1 cellular context compared by ENCODE assay signal in the genomic region with DNA sequence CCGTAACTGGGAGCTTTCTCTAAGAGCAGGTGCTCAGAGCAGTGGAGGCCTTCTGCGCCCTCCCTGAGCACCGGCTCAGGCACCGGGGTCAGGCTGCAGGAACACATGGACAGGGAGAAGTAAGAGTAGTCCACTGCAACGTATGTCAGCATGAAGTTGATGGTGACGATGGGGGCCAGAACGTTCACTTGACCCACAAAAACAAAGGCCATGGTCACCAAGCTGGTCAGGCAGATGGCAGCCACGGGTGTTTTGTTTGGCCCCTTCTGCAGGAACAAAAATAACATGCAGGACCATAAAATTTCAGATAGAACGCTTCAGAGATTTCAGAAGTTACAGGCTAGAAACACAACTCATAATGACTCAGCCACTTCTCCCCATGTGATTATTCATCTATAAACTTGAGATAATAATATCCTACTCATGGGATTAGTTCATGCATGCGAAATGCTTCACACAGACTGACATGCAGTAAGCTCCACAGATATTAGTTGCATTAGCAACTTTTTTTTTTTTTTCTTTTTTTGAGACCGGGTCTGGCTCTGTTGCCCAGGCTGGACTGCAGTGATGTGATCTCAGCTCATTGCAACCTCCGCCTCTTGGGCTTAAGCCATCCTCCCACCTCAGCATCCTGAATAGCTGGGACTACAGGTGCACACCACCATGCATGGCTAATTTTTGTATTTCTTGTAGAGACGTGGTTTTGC.
TF ChIP-seq lines count a peak whose summit lies in the region.

No MANE protein-coding gene starts in this region.

TF ChIP-seq in GM12878, 131 proteins besides CTCF, POLR2A, EP300 and RAD21 (continued from another document and continues in another):
- TF ChIP-seq, protein P1, sequence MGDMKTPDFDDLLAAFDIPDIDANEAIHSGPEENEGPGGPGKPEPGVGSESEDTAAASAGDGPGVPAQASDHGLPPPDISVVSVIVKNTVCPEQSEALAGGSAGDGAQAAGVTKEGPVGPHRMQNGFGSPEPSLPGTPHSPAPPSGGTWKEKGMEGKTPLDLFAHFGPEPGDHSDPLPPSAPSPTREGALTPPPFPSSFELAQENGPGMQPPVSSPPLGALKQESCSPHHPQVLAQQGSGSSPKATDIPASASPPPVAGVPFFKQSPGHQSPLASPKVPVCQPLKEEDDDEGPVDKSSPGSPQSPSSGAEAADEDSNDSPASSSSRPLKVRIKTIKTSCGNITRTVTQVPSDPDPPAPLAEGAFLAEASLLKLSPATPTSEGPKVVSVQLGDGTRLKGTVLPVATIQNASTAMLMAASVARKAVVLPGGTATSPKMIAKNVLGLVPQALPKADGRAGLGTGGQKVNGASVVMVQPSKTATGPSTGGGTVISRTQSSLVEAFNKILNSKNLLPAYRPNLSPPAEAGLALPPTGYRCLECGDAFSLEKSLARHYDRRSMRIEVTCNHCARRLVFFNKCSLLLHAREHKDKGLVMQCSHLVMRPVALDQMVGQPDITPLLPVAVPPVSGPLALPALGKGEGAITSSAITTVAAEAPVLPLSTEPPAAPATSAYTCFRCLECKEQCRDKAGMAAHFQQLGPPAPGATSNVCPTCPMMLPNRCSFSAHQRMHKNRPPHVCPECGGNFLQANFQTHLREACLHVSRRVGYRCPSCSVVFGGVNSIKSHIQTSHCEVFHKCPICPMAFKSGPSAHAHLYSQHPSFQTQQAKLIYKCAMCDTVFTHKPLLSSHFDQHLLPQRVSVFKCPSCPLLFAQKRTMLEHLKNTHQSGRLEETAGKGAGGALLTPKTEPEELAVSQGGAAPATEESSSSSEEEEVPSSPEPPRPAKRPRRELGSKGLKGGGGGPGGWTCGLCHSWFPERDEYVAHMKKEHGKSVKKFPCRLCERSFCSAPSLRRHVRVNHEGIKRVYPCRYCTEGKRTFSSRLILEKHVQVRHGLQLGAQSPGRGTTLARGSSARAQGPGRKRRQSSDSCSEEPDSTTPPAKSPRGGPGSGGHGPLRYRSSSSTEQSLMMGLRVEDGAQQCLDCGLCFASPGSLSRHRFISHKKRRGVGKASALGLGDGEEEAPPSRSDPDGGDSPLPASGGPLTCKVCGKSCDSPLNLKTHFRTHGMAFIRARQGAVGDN (IDR thresholded peaks at IDR 0.05): no peak; the same call in 1 of the 2 replicates
- TF ChIP-seq, protein P2, sequence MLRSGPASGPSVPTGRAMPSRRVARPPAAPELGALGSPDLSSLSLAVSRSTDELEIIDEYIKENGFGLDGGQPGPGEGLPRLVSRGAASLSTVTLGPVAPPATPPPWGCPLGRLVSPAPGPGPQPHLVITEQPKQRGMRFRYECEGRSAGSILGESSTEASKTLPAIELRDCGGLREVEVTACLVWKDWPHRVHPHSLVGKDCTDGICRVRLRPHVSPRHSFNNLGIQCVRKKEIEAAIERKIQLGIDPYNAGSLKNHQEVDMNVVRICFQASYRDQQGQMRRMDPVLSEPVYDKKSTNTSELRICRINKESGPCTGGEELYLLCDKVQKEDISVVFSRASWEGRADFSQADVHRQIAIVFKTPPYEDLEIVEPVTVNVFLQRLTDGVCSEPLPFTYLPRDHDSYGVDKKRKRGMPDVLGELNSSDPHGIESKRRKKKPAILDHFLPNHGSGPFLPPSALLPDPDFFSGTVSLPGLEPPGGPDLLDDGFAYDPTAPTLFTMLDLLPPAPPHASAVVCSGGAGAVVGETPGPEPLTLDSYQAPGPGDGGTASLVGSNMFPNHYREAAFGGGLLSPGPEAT (IDR thresholded peaks at IDR 0.05; ENCODE audit: low read depth): peak; percentile 61
- TF ChIP-seq ZNF622 (IDR thresholded peaks at IDR 0.05): no peak
- TF ChIP-seq BACH1 (IDR thresholded peaks at IDR 0.05; ENCODE audit: borderline replicate concordance): peak; percentile 48; the same call in 1 of the 2 replicates
- no peak for TF ChIP-seq POLR2AphosphoS5 (IDR thresholded peaks at IDR 0.05; ENCODE audit: low read length)
- no peak for TF ChIP-seq NFXL1 (IDR thresholded peaks at IDR 0.05; ENCODE audit: borderline replicate concordance)
- TF ChIP-seq MEF2A (IDR thresholded peaks at IDR 0.05; ENCODE audit: insufficient read depth, low read depth, low read length): peak; percentile 89
- TF ChIP-seq, protein P3, sequence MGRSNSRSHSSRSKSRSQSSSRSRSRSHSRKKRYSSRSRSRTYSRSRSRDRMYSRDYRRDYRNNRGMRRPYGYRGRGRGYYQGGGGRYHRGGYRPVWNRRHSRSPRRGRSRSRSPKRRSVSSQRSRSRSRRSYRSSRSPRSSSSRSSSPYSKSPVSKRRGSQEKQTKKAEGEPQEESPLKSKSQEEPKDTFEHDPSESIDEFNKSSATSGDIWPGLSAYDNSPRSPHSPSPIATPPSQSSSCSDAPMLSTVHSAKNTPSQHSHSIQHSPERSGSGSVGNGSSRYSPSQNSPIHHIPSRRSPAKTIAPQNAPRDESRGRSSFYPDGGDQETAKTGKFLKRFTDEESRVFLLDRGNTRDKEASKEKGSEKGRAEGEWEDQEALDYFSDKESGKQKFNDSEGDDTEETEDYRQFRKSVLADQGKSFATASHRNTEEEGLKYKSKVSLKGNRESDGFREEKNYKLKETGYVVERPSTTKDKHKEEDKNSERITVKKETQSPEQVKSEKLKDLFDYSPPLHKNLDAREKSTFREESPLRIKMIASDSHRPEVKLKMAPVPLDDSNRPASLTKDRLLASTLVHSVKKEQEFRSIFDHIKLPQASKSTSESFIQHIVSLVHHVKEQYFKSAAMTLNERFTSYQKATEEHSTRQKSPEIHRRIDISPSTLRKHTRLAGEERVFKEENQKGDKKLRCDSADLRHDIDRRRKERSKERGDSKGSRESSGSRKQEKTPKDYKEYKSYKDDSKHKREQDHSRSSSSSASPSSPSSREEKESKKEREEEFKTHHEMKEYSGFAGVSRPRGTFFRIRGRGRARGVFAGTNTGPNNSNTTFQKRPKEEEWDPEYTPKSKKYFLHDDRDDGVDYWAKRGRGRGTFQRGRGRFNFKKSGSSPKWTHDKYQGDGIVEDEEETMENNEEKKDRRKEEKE (IDR thresholded peaks at IDR 0.05): no peak
- no peak for TF ChIP-seq PAX8 (IDR thresholded peaks at IDR 0.05)
- no peak for TF ChIP-seq SUPT20H (IDR thresholded peaks at IDR 0.05; ENCODE audit: borderline replicate concordance, control insufficient read depth, low read depth, low read length)
- TF ChIP-seq CEBPB (IDR thresholded peaks at IDR 0.05; ENCODE audit: borderline replicate concordance in 1 of 2, low read depth in 2 of 2, low read length in 2 of 2): no peak
- peak; percentile 42; the same call in 1 of the 2 replicates for TF ChIP-seq RAD51 (IDR thresholded peaks at IDR 0.05)
- TF ChIP-seq ZBED1 (IDR thresholded peaks at IDR 0.05; ENCODE audit: borderline replicate concordance): peak; percentile 89; the same call in 1 of the 2 replicates
- TF ChIP-seq, protein P4, sequence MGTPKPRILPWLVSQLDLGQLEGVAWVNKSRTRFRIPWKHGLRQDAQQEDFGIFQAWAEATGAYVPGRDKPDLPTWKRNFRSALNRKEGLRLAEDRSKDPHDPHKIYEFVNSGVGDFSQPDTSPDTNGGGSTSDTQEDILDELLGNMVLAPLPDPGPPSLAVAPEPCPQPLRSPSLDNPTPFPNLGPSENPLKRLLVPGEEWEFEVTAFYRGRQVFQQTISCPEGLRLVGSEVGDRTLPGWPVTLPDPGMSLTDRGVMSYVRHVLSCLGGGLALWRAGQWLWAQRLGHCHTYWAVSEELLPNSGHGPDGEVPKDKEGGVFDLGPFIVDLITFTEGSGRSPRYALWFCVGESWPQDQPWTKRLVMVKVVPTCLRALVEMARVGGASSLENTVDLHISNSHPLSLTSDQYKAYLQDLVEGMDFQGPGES (IDR thresholded peaks at IDR 0.05): no peak
- TF ChIP-seq EGR1 (IDR thresholded peaks at IDR 0.05; ENCODE audit: borderline replicate concordance in 1 of 2, low read depth in 2 of 2, low read length in 2 of 2): no peak
- TF ChIP-seq MYC (IDR thresholded peaks at IDR 0.05; ENCODE audit: insufficient read depth, insufficient read length, insufficient replicate concordance, low read length, severe bottlenecking): no peak
- TF ChIP-seq, protein P5, sequence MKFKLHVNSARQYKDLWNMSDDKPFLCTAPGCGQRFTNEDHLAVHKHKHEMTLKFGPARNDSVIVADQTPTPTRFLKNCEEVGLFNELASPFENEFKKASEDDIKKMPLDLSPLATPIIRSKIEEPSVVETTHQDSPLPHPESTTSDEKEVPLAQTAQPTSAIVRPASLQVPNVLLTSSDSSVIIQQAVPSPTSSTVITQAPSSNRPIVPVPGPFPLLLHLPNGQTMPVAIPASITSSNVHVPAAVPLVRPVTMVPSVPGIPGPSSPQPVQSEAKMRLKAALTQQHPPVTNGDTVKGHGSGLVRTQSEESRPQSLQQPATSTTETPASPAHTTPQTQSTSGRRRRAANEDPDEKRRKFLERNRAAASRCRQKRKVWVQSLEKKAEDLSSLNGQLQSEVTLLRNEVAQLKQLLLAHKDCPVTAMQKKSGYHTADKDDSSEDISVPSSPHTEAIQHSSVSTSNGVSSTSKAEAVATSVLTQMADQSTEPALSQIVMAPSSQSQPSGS (IDR thresholded peaks at IDR 0.05; ENCODE audit: low read length): peak; percentile 87
- TF ChIP-seq IKZF1 (conservative IDR thresholded peaks at IDR 0.05): peak; percentile 36; the same call in 1 of the 2 replicates
- no peak for TF ChIP-seq YBX1 (IDR thresholded peaks at IDR 0.05)
- peak; percentile 93 for TF ChIP-seq NFIC (IDR thresholded peaks at IDR 0.05; ENCODE audit: low read depth, low read length)
- no peak for TF ChIP-seq RB1 (IDR thresholded peaks at IDR 0.05; ENCODE audit: borderline replicate concordance)
- TF ChIP-seq MXI1 (IDR thresholded peaks at IDR 0.05; ENCODE audit: low read depth, low read length): no peak
- TF ChIP-seq, protein P6, sequence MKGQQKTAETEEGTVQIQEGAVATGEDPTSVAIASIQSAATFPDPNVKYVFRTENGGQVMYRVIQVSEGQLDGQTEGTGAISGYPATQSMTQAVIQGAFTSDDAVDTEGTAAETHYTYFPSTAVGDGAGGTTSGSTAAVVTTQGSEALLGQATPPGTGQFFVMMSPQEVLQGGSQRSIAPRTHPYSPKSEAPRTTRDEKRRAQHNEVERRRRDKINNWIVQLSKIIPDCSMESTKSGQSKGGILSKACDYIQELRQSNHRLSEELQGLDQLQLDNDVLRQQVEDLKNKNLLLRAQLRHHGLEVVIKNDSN (IDR thresholded peaks at IDR 0.05; ENCODE audit: borderline replicate concordance, extremely low read length, insufficient read depth, low read depth, low read length): no peak
- TF ChIP-seq, protein P7, sequence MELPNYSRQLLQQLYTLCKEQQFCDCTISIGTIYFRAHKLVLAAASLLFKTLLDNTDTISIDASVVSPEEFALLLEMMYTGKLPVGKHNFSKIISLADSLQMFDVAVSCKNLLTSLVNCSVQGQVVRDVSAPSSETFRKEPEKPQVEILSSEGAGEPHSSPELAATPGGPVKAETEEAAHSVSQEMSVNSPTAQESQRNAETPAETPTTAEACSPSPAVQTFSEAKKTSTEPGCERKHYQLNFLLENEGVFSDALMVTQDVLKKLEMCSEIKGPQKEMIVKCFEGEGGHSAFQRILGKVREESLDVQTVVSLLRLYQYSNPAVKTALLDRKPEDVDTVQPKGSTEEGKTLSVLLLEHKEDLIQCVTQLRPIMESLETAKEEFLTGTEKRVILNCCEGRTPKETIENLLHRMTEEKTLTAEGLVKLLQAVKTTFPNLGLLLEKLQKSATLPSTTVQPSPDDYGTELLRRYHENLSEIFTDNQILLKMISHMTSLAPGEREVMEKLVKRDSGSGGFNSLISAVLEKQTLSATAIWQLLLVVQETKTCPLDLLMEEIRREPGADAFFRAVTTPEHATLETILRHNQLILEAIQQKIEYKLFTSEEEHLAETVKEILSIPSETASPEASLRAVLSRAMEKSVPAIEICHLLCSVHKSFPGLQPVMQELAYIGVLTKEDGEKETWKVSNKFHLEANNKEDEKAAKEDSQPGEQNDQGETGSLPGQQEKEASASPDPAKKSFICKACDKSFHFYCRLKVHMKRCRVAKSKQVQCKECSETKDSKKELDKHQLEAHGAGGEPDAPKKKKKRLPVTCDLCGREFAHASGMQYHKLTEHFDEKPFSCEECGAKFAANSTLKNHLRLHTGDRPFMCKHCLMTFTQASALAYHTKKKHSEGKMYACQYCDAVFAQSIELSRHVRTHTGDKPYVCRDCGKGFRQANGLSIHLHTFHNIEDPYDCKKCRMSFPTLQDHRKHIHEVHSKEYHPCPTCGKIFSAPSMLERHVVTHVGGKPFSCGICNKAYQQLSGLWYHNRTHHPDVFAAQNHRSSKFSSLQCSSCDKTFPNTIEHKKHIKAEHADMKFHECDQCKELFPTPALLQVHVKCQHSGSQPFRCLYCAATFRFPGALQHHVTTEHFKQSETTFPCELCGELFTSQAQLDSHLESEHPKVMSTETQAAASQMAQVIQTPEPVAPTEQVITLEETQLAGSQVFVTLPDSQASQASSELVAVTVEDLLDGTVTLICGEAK (IDR thresholded peaks at IDR 0.05; ENCODE audit: borderline replicate concordance): no peak
- TF ChIP-seq MTA3 (IDR thresholded peaks at IDR 0.05; ENCODE audit: borderline replicate concordance, low read length): no peak
- TF ChIP-seq JUND (IDR thresholded peaks at IDR 0.05; ENCODE audit: low read depth, low read length): no peak
- TF ChIP-seq, protein P8, sequence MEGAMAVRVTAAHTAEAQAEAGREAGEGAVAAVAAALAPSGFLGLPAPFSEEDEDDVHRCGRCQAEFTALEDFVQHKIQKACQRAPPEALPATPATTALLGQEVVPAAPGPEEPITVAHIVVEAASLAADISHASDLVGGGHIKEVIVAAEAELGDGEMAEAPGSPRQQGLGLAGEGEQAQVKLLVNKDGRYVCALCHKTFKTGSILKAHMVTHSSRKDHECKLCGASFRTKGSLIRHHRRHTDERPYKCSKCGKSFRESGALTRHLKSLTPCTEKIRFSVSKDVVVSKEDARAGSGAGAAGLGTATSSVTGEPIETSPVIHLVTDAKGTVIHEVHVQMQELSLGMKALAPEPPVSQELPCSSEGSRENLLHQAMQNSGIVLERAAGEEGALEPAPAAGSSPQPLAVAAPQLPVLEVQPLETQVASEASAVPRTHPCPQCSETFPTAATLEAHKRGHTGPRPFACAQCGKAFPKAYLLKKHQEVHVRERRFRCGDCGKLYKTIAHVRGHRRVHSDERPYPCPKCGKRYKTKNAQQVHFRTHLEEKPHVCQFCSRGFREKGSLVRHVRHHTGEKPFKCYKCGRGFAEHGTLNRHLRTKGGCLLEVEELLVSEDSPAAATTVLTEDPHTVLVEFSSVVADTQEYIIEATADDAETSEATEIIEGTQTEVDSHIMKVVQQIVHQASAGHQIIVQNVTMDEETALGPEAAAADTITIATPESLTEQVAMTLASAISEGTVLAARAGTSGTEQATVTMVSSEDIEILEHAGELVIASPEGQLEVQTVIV (IDR thresholded peaks at IDR 0.05; ENCODE audit: borderline replicate concordance, partially characterized antibody): no peak
- TF ChIP-seq, protein P9, sequence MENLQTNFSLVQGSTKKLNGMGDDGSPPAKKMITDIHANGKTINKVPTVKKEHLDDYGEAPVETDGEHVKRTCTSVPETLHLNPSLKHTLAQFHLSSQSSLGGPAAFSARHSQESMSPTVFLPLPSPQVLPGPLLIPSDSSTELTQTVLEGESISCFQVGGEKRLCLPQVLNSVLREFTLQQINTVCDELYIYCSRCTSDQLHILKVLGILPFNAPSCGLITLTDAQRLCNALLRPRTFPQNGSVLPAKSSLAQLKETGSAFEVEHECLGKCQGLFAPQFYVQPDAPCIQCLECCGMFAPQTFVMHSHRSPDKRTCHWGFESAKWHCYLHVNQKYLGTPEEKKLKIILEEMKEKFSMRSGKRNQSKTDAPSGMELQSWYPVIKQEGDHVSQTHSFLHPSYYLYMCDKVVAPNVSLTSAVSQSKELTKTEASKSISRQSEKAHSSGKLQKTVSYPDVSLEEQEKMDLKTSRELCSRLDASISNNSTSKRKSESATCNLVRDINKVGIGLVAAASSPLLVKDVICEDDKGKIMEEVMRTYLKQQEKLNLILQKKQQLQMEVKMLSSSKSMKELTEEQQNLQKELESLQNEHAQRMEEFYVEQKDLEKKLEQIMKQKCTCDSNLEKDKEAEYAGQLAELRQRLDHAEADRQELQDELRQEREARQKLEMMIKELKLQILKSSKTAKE (IDR thresholded peaks at IDR 0.05; ENCODE audit: low read depth, poor library complexity, severe bottlenecking): no peak
- no peak for TF ChIP-seq NRF1 (conservative IDR thresholded peaks at IDR 0.05; ENCODE audit: low read depth, low read length)
- TF ChIP-seq TARDBP (IDR thresholded peaks at IDR 0.05; ENCODE audit: borderline replicate concordance): 0 out of 2 replicates have a peak, but pooled peaks have one; percentile 41
- TF ChIP-seq PML (IDR thresholded peaks at IDR 0.05; ENCODE audit: low read length): peak; percentile 52
